1 cellular context compared by ENCODE assay signal in the genomic region with DNA sequence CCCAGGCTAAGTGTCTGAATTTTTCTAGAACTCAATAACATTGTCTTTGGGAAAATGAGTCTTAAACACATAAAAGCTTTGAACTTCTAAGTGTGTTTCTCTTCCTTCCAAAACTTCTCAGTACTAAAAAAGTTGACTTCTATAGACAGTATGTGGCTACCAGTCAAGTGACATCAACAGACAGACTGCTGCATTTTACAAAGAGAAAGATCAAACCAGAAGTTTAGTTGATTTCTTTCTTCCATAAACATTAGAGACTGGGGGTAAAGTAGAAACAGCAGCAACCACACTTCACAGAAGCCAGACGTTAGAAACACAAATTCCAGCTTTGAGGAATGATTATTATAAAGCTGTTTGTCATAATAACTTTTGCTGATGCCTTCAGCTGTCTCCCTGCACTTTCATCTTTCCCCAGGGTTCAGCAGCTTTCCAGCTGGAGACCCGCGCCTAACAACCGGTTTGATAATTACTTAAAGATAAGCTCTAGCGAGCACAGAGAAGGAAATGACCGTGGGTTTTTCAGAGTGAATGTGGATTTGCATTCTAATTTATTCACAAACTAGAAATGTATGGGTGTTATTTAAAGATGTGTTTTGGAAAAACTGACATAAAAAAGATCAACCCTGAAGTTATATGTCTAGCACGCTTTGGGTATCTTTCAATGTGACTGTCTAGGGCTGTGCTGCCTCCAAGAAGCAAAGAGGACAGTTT.
TF ChIP-seq lines count a peak whose summit lies in the region.

No MANE protein-coding gene starts in this region.

TF ChIP-seq in GM12878, 131 proteins besides CTCF, POLR2A, EP300 and RAD21:
- TF ChIP-seq TAF1 (IDR thresholded peaks at IDR 0.05; ENCODE audit: borderline replicate concordance, low read depth, low read length): no peak
- TF ChIP-seq, protein P1, sequence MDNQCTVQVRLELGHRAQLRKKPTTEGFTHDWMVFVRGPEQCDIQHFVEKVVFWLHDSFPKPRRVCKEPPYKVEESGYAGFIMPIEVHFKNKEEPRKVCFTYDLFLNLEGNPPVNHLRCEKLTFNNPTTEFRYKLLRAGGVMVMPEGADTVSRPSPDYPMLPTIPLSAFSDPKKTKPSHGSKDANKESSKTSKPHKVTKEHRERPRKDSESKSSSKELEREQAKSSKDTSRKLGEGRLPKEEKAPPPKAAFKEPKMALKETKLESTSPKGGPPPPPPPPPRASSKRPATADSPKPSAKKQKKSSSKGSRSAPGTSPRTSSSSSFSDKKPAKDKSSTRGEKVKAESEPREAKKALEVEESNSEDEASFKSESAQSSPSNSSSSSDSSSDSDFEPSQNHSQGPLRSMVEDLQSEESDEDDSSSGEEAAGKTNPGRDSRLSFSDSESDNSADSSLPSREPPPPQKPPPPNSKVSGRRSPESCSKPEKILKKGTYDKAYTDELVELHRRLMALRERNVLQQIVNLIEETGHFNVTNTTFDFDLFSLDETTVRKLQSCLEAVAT (IDR thresholded peaks at IDR 0.05): no peak
- TF ChIP-seq SMAD5 (IDR thresholded peaks at IDR 0.05; ENCODE audit: low read depth): no peak
- no peak for TF ChIP-seq CHD1 (IDR thresholded peaks at IDR 0.05; ENCODE audit: low read depth, low read length)
- TF ChIP-seq SIX5 (IDR thresholded peaks at IDR 0.05; ENCODE audit: low read depth, low read length, severe bottlenecking): no peak
